In genomic region chr2:227366861-227367800, GRCh38 we compare ENCODE assay signal across 1 cellular context.
TF ChIP-seq lines count a peak whose summit lies in the region.

No MANE protein-coding gene starts in this region.

TF ChIP-seq in HepG2, 621 proteins besides CTCF, POLR2A, EP300 and RAD21:
- no peak for TF ChIP-seq E2F1 (CRISPR knock-in tag; IDR thresholded peaks at IDR 0.05)
- TF ChIP-seq ZFP62 (CRISPR knock-in tag; IDR thresholded peaks at IDR 0.05): no peak
